In genomic region chr3:79751703-79752102, GRCh38 we compare ENCODE assay signal across 21 cellular contexts.
"Had no signal": no experiment of that assay in that cellular context is flagged by ENCODE, and none has a peak within 500 bp of the region (broad histone marks: within the 10 kb centered on the region; RNA-seq: fewer than 3 reads in every experiment).

No MANE protein-coding gene starts in this region.

- ATAC-seq: effector memory CD8-positive, alpha-beta T cell; esophagus mucosa; foreskin keratinocyte; gastrocnemius medialis; gastroesophageal sphincter; heart left ventricle; heart right ventricle had no signal

- DNase-seq: colonic mucosa; cortex of kidney; dermis blood vessel endothelial cell; dorsolateral prefrontal cortex; effector CD4-positive, alpha-beta T cell; effector CD8-positive, alpha-beta T cell; effector memory CD4-positive, alpha-beta T cell; effector memory CD8-positive, alpha-beta T cell; endodermal cell; erythroblast; esophagus squamous epithelium; foreskin fibroblast; foreskin keratinocyte; foreskin melanocyte; gastrocnemius medialis; glutamatergic neuron; head of caudate nucleus; heart left ventricle; heart right ventricle had no signal
